8 cellular contexts compared by ENCODE assay signal in the genomic region with DNA sequence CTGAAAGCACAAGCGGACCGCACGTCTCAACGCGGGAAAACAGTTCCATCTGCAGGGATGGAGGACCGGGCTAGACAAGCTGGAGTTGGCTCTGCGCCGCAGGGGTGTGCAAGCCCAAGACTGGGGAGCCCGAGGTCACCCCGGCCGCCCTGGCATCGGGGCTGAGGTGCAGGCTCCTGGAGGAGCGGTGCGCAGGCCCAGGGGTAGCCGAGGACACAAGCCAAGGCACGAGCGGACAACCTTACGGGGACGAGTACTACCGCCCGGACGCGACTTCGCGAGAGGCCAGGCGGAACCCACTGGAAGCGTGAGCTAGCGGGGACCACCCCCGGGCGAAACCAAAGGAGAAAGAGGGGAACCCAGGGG. TPM values are rescaled to one million over a fixed set of nuclear protein-coding genes. Genes with fewer than 3 reads are reported as not detected.
DNase-seq lines count a peak whose midpoint lies in the region; ATAC-seq and TF ChIP-seq lines count a peak whose summit lies in the region.
"Not testable (repeated sequence)": the region's sequence is repeated elsewhere in the genome, so short reads cannot be mapped to it uniquely, and the experiment has no call there.

No MANE protein-coding gene starts in this region.

- H3K9me2 ChIP-seq in OCI-LY1 (ENCODE audit: low read depth, low read length): not testable (repeated sequence)

- intact Hi-C loops in esophagus squamous epithelium (cut with DNase I): not testable (repeated sequence)

- WGBS in esophagus squamous epithelium, 2 donors: 0% methylated on average over 9 of the region's 30 CpGs; no CpG with 5 or more reads in 1 of the 2 donors

- ATAC-seq in GM19372 (IDR thresholded peaks at IDR 0.05; ENCODE audit: low read depth, unreplicated experiment) (peak; percentile 42), HG03097 (IDR thresholded peaks at IDR 0.05; ENCODE audit: low FRiP score, unreplicated experiment) (peak; percentile 42)

- H3K79me2 ChIP-seq in OCI-LY1 (ENCODE audit: insufficient read depth, low read length): peaks cover 10% of the 10 kb centered on the region

- not testable (repeated sequence) for H4K20me1 ChIP-seq in OCI-LY1 (ENCODE audit: insufficient read depth, low read length)

- peaks cover 16% of the 10 kb centered on the region for H3K36me3 ChIP-seq in OCI-LY1 (ENCODE audit: insufficient read depth, low read length)
- peaks cover 0 to 17% (median 0%) of the 10 kb centered on the region in 3 donors for H3K36me3 ChIP-seq in esophagus squamous epithelium

- H2AFZ ChIP-seq in OCI-LY1 (ENCODE audit: low read length): not testable (repeated sequence)

- DNase-seq in C1 segment of cervical spinal cord (lab: John Stamatoyannopoulos, UW): peak in 9 of 14 donors; percentile 55 to 79 (median 68)
- peak; percentile 50 for DNase-seq in activated gamma-delta T cell treated with Interleukin-2 at 50 U/mL for 16 hours
- peak; percentile 34 for DNase-seq in esophagus squamous epithelium (lab: John Stamatoyannopoulos, UW)
- DNase-seq in medulla oblongata (ENCODE audit: extremely low spot score): peak; percentile 58
- DNase-seq in stimulated activated CD4-positive, alpha-beta T cell treated with anti-CD3 and anti-CD28 coated beads, Interleukin-1b, Interleukin-23, amount 100 ng/mL, for 4 hours (ENCODE audit: low read depth in 2 of 2): peak; percentile 14 to 26

- H3K27me3 ChIP-seq in OCI-LY1 (ENCODE audit: insufficient read depth, low read length); esophagus squamous epithelium: not testable (repeated sequence)

- not testable (repeated sequence) for TF ChIP-seq CTCF in OCI-LY1 (IDR thresholded peaks at IDR 0.05; ENCODE audit: low read length); esophagus squamous epithelium (IDR thresholded peaks at IDR 0.05)

- not testable (repeated sequence) for TF ChIP-seq POLR2A in esophagus squamous epithelium (IDR thresholded peaks at IDR 0.05)

- not testable (repeated sequence) for H3K9me3 ChIP-seq in OCI-LY1 (ENCODE audit: low read length); esophagus squamous epithelium

- H3K27ac ChIP-seq in OCI-LY1 (ENCODE audit: low read depth, low read length, poor library complexity, severe bottlenecking): not testable (repeated sequence)
- H3K27ac ChIP-seq in esophagus squamous epithelium: peak overlapping the region; percentile 76 to 90 (median 84)

- H3K4me1 ChIP-seq in OCI-LY1 (ENCODE audit: insufficient read depth, low read length, severe bottlenecking): peaks cover 18% of the 10 kb centered on the region
- H3K4me1 ChIP-seq in esophagus squamous epithelium: peaks cover 0 to 36% (median 14%) of the 10 kb centered on the region in 3 donors

- H3K4me3 ChIP-seq in OCI-LY1 (ENCODE audit: low read depth, low read length, poor library complexity, severe bottlenecking) (peak overlapping the region; percentile 67), esophagus squamous epithelium (peak overlapping the region; percentile 48 to 88 (median 72))

- peak overlapping the region; percentile 98 for H3K4me2 ChIP-seq in OCI-LY1 (ENCODE audit: low read length)

- H3F3A ChIP-seq in OCI-LY1 (ENCODE audit: insufficient read depth, low read length): not testable (repeated sequence)

- peak overlapping the region; percentile 67 for H3K9ac ChIP-seq in OCI-LY1 (ENCODE audit: low read length)

RNA-seq across cellular contexts. Expression of gene NPIPB15, which starts 8.5 kb away (rescaled TPM):
- 1 to 10 TPM in 3 of 4 donors, not detected in 1; 2.9 to 5.0 (median 3.8) TPM for total RNA-seq in esophagus squamous epithelium

RNA-seq across cellular contexts. Expression of gene CLEC18B, which starts 53.7 kb away (rescaled TPM):
- 1 to 10 TPM in 2 of 4 donors, under 1 TPM in 2; 0.38 to 6.2 (median 2.6) TPM for total RNA-seq in esophagus squamous epithelium
